Comparison of ENCODE assay signal across 1 cellular context in the genomic region with DNA sequence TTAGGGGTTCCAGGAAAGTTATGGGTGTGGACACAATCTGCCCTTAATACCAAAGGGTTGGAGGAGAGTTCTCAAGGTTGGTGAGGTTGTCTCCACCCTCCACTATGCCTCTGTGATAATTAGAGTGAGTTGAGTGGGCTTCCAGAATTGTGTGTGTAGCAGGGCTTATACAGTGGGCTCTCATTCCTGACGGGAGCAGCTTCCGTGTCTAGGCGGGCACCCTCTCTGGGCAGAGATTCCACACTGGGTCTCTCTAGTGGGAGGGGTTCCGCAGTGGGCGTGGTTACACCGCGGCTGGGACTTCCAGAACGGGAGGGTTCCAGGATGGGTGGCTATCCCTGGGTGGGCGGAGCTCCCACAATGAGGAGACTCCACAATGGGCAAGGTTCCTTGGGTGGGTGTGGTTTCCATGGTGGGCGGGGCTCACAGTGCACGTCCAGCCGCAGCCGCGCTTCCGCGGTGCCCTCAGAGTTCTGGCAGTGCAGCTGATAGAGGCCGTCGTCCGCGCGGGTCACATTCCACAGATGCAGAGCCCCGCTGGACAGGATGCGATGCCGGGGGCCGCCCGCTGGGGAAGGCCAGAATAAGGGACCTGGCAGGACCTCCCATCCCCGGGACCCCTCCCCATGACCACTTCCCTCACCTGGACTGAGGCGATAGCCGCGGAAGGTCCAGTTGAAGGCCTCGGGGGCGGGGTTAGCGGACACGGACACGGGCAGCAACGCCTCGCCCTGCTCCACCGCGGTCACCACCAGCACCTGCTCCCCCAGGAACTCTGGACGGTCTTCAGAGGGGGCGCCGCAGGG.
A peak's percentile ranks its signal among the peaks of the same experiment; 100 is the strongest.
TF ChIP-seq lines count a peak whose summit lies in the region.

No MANE protein-coding gene starts in this region.

TF ChIP-seq in K562, 482 proteins besides CTCF, POLR2A, EP300 and RAD21 (continues in another document):
- TF ChIP-seq POLR2G (IDR thresholded peaks at IDR 0.05; ENCODE audit: low read depth, low read length) = peak; percentile 65
- no peak for TF ChIP-seq RFX7 (CRISPR knock-in tag; IDR thresholded peaks at IDR 0.05)
- no peak for TF ChIP-seq LEF1 (IDR thresholded peaks at IDR 0.05)
- TF ChIP-seq, protein P1, sequence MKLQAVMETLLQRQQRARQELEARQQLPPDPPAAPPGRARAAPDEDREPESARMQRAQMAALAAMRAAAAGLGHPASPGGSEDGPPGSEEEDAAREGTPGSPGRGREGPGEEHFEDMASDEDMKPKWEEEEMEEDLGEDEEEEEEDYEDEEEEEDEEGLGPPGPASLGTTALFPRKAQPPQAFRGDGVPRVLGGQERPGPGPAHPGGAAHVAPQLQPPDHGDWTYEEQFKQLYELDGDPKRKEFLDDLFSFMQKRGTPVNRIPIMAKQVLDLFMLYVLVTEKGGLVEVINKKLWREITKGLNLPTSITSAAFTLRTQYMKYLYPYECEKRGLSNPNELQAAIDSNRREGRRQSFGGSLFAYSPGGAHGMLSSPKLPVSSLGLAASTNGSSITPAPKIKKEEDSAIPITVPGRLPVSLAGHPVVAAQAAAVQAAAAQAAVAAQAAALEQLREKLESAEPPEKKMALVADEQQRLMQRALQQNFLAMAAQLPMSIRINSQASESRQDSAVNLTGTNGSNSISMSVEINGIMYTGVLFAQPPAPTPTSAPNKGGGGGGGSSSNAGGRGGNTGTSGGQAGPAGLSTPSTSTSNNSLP (IDR thresholded peaks at IDR 0.05; ENCODE audit: borderline replicate concordance, low read depth, low read length) = no peak
- TF ChIP-seq, protein P2, sequence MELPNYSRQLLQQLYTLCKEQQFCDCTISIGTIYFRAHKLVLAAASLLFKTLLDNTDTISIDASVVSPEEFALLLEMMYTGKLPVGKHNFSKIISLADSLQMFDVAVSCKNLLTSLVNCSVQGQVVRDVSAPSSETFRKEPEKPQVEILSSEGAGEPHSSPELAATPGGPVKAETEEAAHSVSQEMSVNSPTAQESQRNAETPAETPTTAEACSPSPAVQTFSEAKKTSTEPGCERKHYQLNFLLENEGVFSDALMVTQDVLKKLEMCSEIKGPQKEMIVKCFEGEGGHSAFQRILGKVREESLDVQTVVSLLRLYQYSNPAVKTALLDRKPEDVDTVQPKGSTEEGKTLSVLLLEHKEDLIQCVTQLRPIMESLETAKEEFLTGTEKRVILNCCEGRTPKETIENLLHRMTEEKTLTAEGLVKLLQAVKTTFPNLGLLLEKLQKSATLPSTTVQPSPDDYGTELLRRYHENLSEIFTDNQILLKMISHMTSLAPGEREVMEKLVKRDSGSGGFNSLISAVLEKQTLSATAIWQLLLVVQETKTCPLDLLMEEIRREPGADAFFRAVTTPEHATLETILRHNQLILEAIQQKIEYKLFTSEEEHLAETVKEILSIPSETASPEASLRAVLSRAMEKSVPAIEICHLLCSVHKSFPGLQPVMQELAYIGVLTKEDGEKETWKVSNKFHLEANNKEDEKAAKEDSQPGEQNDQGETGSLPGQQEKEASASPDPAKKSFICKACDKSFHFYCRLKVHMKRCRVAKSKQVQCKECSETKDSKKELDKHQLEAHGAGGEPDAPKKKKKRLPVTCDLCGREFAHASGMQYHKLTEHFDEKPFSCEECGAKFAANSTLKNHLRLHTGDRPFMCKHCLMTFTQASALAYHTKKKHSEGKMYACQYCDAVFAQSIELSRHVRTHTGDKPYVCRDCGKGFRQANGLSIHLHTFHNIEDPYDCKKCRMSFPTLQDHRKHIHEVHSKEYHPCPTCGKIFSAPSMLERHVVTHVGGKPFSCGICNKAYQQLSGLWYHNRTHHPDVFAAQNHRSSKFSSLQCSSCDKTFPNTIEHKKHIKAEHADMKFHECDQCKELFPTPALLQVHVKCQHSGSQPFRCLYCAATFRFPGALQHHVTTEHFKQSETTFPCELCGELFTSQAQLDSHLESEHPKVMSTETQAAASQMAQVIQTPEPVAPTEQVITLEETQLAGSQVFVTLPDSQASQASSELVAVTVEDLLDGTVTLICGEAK (IDR thresholded peaks at IDR 0.05) = no peak
- TF ChIP-seq, protein P2 (CRISPR knock-in tag; IDR thresholded peaks at IDR 0.05) = no peak
- TF ChIP-seq, protein P3, sequence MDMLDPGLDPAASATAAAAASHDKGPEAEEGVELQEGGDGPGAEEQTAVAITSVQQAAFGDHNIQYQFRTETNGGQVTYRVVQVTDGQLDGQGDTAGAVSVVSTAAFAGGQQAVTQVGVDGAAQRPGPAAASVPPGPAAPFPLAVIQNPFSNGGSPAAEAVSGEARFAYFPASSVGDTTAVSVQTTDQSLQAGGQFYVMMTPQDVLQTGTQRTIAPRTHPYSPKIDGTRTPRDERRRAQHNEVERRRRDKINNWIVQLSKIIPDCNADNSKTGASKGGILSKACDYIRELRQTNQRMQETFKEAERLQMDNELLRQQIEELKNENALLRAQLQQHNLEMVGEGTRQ (CRISPR knock-in tag; IDR thresholded peaks at IDR 0.05) = no peak
- TF ChIP-seq KLF6 (CRISPR knock-in tag; IDR thresholded peaks at IDR 0.05; ENCODE audit: borderline replicate concordance) = no peak
- no peak for TF ChIP-seq ZEB2 (IDR thresholded peaks at IDR 0.05)
- TF ChIP-seq ZBTB7A (IDR thresholded peaks at IDR 0.05; ENCODE audit: borderline replicate concordance, control insufficient read depth, low read depth, low read length) = 0 out of 2 replicates have a peak, but pooled peaks have one; percentile 14
- TF ChIP-seq, protein P4, sequence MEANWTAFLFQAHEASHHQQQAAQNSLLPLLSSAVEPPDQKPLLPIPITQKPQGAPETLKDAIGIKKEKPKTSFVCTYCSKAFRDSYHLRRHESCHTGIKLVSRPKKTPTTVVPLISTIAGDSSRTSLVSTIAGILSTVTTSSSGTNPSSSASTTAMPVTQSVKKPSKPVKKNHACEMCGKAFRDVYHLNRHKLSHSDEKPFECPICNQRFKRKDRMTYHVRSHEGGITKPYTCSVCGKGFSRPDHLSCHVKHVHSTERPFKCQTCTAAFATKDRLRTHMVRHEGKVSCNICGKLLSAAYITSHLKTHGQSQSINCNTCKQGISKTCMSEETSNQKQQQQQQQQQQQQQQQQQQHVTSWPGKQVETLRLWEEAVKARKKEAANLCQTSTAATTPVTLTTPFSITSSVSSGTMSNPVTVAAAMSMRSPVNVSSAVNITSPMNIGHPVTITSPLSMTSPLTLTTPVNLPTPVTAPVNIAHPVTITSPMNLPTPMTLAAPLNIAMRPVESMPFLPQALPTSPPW (CRISPR knock-in tag; IDR thresholded peaks at IDR 0.05) = no peak
- TF ChIP-seq GABPB2 (CRISPR knock-in tag; conservative IDR thresholded peaks at IDR 0.05) = no peak
- TF ChIP-seq DMBX1 (CRISPR knock-in tag; IDR thresholded peaks at IDR 0.05; ENCODE audit: borderline replicate concordance) = no peak
- TF ChIP-seq YY1 (IDR thresholded peaks at IDR 0.05; ENCODE audit: borderline replicate concordance in 1 of 3, control insufficient read depth in 1 of 3, extremely low read depth in 1 of 3, insufficient read depth in 3 of 3, insufficient read length in 1 of 3, insufficient replicate concordance in 2 of 3, low read depth in 1 of 3, low read length in 2 of 3) = no peak
- TF ChIP-seq ZNF165 (CRISPR knock-in tag; IDR thresholded peaks at IDR 0.05; ENCODE audit: borderline replicate concordance) = no peak
- no peak for TF ChIP-seq NFRKB (IDR thresholded peaks at IDR 0.05; ENCODE audit: low read depth)
- no peak for TF ChIP-seq MYC (IDR thresholded peaks at IDR 0.05; ENCODE audit: low read depth, low read length)
- no peak for TF ChIP-seq MYC (CRISPR knock-in tag; IDR thresholded peaks at IDR 0.05; ENCODE audit: borderline replicate concordance, low read depth)
- TF ChIP-seq MTA1 (IDR thresholded peaks at IDR 0.05; ENCODE audit: borderline replicate concordance) = no peak
- no peak for TF ChIP-seq TAF9B (IDR thresholded peaks at IDR 0.05; ENCODE audit: partially characterized antibody)
- no peak for TF ChIP-seq ZNF583 (CRISPR knock-in tag; IDR thresholded peaks at IDR 0.05)
- no peak for TF ChIP-seq ZNF212 (CRISPR knock-in tag; IDR thresholded peaks at IDR 0.05)
- peak; percentile 63; the same call in 1 of the 2 replicates for TF ChIP-seq ELF1 (tag; IDR thresholded peaks at IDR 0.05)
- TF ChIP-seq, protein P5, sequence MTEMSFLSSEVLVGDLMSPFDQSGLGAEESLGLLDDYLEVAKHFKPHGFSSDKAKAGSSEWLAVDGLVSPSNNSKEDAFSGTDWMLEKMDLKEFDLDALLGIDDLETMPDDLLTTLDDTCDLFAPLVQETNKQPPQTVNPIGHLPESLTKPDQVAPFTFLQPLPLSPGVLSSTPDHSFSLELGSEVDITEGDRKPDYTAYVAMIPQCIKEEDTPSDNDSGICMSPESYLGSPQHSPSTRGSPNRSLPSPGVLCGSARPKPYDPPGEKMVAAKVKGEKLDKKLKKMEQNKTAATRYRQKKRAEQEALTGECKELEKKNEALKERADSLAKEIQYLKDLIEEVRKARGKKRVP (CRISPR knock-in tag; IDR thresholded peaks at IDR 0.05) = no peak
- no peak for TF ChIP-seq SIX5 (IDR thresholded peaks at IDR 0.05; ENCODE audit: borderline replicate concordance in 1 of 2, insufficient read depth in 1 of 2, low read depth in 1 of 2, low read length in 2 of 2)
- TF ChIP-seq, protein P6, sequence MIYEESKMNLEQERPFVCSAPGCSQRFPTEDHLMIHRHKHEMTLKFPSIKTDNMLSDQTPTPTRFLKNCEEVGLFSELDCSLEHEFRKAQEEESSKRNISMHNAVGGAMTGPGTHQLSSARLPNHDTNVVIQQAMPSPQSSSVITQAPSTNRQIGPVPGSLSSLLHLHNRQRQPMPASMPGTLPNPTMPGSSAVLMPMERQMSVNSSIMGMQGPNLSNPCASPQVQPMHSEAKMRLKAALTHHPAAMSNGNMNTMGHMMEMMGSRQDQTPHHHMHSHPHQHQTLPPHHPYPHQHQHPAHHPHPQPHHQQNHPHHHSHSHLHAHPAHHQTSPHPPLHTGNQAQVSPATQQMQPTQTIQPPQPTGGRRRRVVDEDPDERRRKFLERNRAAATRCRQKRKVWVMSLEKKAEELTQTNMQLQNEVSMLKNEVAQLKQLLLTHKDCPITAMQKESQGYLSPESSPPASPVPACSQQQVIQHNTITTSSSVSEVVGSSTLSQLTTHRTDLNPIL (CRISPR knock-in tag; IDR thresholded peaks at IDR 0.05) = no peak
- TF ChIP-seq, protein P7, sequence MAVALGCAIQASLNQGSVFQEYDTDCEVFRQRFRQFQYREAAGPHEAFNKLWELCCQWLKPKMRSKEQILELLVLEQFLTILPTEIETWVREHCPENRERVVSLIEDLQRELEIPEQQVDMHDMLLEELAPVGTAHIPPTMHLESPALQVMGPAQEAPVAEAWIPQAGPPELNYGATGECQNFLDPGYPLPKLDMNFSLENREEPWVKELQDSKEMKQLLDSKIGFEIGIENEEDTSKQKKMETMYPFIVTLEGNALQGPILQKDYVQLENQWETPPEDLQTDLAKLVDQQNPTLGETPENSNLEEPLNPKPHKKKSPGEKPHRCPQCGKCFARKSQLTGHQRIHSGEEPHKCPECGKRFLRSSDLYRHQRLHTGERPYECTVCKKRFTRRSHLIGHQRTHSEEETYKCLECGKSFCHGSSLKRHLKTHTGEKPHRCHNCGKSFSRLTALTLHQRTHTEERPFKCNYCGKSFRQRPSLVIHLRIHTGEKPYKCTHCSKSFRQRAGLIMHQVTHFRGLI (CRISPR knock-in tag; IDR thresholded peaks at IDR 0.05) = no peak
- TF ChIP-seq ZNF282 (CRISPR knock-in tag; IDR thresholded peaks at IDR 0.05) = no peak
- peak; percentile 41; the same call in 1 of the 2 replicates for TF ChIP-seq L3MBTL2 (IDR thresholded peaks at IDR 0.05)
- TF ChIP-seq RB1 (IDR thresholded peaks at IDR 0.05; ENCODE audit: low read depth) = no peak
- TF ChIP-seq, protein P8, sequence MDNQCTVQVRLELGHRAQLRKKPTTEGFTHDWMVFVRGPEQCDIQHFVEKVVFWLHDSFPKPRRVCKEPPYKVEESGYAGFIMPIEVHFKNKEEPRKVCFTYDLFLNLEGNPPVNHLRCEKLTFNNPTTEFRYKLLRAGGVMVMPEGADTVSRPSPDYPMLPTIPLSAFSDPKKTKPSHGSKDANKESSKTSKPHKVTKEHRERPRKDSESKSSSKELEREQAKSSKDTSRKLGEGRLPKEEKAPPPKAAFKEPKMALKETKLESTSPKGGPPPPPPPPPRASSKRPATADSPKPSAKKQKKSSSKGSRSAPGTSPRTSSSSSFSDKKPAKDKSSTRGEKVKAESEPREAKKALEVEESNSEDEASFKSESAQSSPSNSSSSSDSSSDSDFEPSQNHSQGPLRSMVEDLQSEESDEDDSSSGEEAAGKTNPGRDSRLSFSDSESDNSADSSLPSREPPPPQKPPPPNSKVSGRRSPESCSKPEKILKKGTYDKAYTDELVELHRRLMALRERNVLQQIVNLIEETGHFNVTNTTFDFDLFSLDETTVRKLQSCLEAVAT (IDR thresholded peaks at IDR 0.05) = no peak
- no peak for TF ChIP-seq ZNF644 (tag; IDR thresholded peaks at IDR 0.05; ENCODE audit: low read depth)
- TF ChIP-seq CREB1 (IDR thresholded peaks at IDR 0.05) = no peak
- no peak for TF ChIP-seq CREB1 (CRISPR knock-in tag; IDR thresholded peaks at IDR 0.05)
- TF ChIP-seq, protein P9, sequence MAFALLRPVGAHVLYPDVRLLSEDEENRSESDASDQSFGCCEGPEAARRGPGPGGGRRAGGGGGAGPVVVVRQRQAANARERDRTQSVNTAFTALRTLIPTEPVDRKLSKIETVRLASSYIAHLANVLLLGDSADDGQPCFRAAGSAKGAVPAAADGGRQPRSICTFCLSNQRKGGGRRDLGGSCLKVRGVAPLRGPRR (CRISPR knock-in tag; IDR thresholded peaks at IDR 0.05) = no peak
- no peak for TF ChIP-seq FOXK1 (CRISPR knock-in tag; IDR thresholded peaks at IDR 0.05; ENCODE audit: borderline replicate concordance)
- TF ChIP-seq BRD4 (IDR thresholded peaks at IDR 0.05) = no peak
